In genomic region chr19:17757125-17757524, GRCh38 we compare ENCODE assay signal across 9 cellular contexts. TPM values are rescaled to one million over a fixed set of nuclear protein-coding genes. Genes with fewer than 3 reads are reported as not detected.
DNase-seq lines count a peak whose midpoint lies in the region; ATAC-seq and TF ChIP-seq lines count a peak whose summit lies in the region.
"Had no signal": no experiment of that assay in that cellular context is flagged by ENCODE, and none has a peak within 500 bp of the region (broad histone marks: within the 10 kb centered on the region; RNA-seq: fewer than 3 reads in every experiment).

No MANE protein-coding gene starts in this region.

- no peak overlapping the region for H3K27ac Mint-ChIP-seq in CD4-positive, alpha-beta T cell

- H3K27ac ChIP-seq in body of pancreas = peak overlapping the region in 3 of 4 donors; percentile 26 to 43 (median 41)
- no peak overlapping the region for H3K27ac ChIP-seq in CD4-positive, alpha-beta T cell (ENCODE audit: low read depth, low read length)

- peaks cover 24% of the 10 kb centered on the region for H3K4me1 Mint-ChIP-seq in CD4-positive, alpha-beta T cell (ENCODE audit: low read depth)

- H3K4me3 ChIP-seq in body of pancreas = no peak overlapping the region

- H3K4me3 Mint-ChIP-seq in CD4-positive, alpha-beta T cell = no peak overlapping the region
- H3K4me3 Mint-ChIP-seq: CD4-positive, alpha-beta memory T cell had no signal

- POLR2A ChIA-PET in CD4-positive, alpha-beta T cell (lab: Charles Lee) = interaction anchor here (0.7 to 3.3 kb wide), 3 partner anchors 9 to 102 kb away, joined by 3 to 12 read pairs (median 4); partner anchors contain the start of gene RPL18A

- WGBS in body of pancreas, 2 donors = 29 to 38% methylated on average over 8 of the region's 9 CpGs

- H3K9me3 ChIP-seq in body of pancreas = no peaks in the 10 kb centered on the region
- H3K9me3 ChIP-seq in CD4-positive, alpha-beta T cell (ENCODE audit: control insufficient read depth, low read length) = no peaks in the 10 kb centered on the region

- ATAC-seq in body of pancreas = peak; percentile 80
- peak; percentile 86 for ATAC-seq in left lobe of liver
- no peak for ATAC-seq in CD4-positive, alpha-beta T cell (ENCODE audit: poor library complexity)
- ATAC-seq in activated CD4-positive, CD25-positive, alpha-beta regulatory T cell treated with anti-CD3 and anti-CD28 coated beads, Interleukin-2, amount 50 U/mL, for 24 hours = no peak

- H3K36me3 Mint-ChIP-seq in CD4-positive, alpha-beta T cell (ENCODE audit: low read depth) = peaks cover 73% of the 10 kb centered on the region

- no peak for TF ChIP-seq POLR2A in body of pancreas (IDR thresholded peaks at IDR 0.05)

- H3K36me3 ChIP-seq in body of pancreas (replicated peaks in 1 of 2; ENCODE audit: insufficient read depth in 1 of 2, low read depth in 2 of 2) = no peaks in the 10 kb centered on the region

- in situ Hi-C loops in ACHN (cut with HindIII; ENCODE audit: low pct_ligation_motif_present, low pct_unique_long_range_greater_than_20kb, low sequenced_read_pairs) = no loop called here

- H3K27me3 ChIP-seq in body of pancreas = no peaks in the 10 kb centered on the region
- no peaks in the 10 kb centered on the region for H3K27me3 ChIP-seq in CD4-positive, alpha-beta T cell (ENCODE audit: control insufficient read depth, insufficient read depth, low read length)

- DNase-seq in ACHN = peak; percentile 66
- DNase-seq in LoVo (ENCODE audit: low spot score) = peak; percentile 26
- DNase-seq in body of pancreas = peak; percentile 63 to 84 (median 72)
- DNase-seq in left lobe of liver (ENCODE audit: low spot score) = peak; percentile 73
- no peak for DNase-seq in CD4-positive, alpha-beta T cell
- no peak for DNase-seq in cortex of kidney (lab: John Stamatoyannopoulos, UW)
- no peak for DNase-seq in mesenteric fat pad (ENCODE audit: low spot score)
- DNase-seq: CD4-positive, alpha-beta memory T cell had no signal

- H3K4me1 ChIP-seq in body of pancreas = peaks cover 8% of the 10 kb centered on the region

- no peak for TF ChIP-seq CTCF in body of pancreas (IDR thresholded peaks at IDR 0.05)
- no peak for TF ChIP-seq CTCF in CD4-positive, alpha-beta T cell (IDR thresholded peaks at IDR 0.05)

- H3K9me3 Mint-ChIP-seq in CD4-positive, alpha-beta T cell = no peaks in the 10 kb centered on the region
- H3K9me3 Mint-ChIP-seq: CD4-positive, alpha-beta memory T cell had no signal

- CTCF ChIA-PET in CD4-positive, alpha-beta T cell (lab: Charles Lee) = no interaction called here

- H3K27me3 Mint-ChIP-seq in CD4-positive, alpha-beta T cell = no peaks in the 10 kb centered on the region
- H3K27me3 Mint-ChIP-seq: CD4-positive, alpha-beta memory T cell had no signal

- intact Hi-C loops in body of pancreas (cut with DNase I) = no loop called here
- intact Hi-C loops in CD4-positive, alpha-beta T cell (cut with DNase I, micrococcal nuclease) = no loop called here

RNA-seq across cellular contexts. Expression of gene FCHO1, which starts 5.8 kb away (rescaled TPM):
- 1 to 10 TPM in 1 of 2 donors, not detected in 1; 1.6 TPM for total RNA-seq in body of pancreas
- total RNA-seq in left lobe of liver = 1.7 TPM
- total RNA-seq in CD4-positive, alpha-beta T cell = 10 to 100 TPM; 40.7 to 43.1 TPM
- 2.6 TPM for total RNA-seq in mesenteric fat pad

RNA-seq across cellular contexts. Expression of gene B3GNT3, which starts 37.8 kb away (rescaled TPM):
- 1 to 10 TPM; 2.0 to 6.0 TPM for total RNA-seq in body of pancreas
- 1.2 TPM for total RNA-seq in left lobe of liver
- total RNA-seq in CD4-positive, alpha-beta T cell = under 1 TPM; 0.39 to 0.52 TPM
- 0.32 TPM for total RNA-seq in mesenteric fat pad
- total RNA-seq: CD4-positive, alpha-beta memory T cell had no signal

RNA-seq across cellular contexts. Expression of gene MAP1S, which starts 37.8 kb away (rescaled TPM):
- total RNA-seq in body of pancreas = 10 to 100 TPM; 37.1 to 53.4 TPM
- 14.3 TPM for total RNA-seq in left lobe of liver
- total RNA-seq in CD4-positive, alpha-beta T cell = 10 to 100 TPM; 18.1 to 21.4 TPM
- 71.1 TPM for total RNA-seq in mesenteric fat pad

Comparison
In these comparisons a context has a peak if more than half of its experiments do, and no peak if none do; other contexts are left out.
1. DNase-seq: peak in ACHN (single experiment), LoVo (single experiment), body of pancreas (4 of 4) and left lobe of liver (single experiment); none in CD4-positive, alpha-beta T cell (0 of 10), cortex of kidney (single experiment) and mesenteric fat pad (single experiment).
2. ATAC-seq: peak in body of pancreas (single experiment) and left lobe of liver (single experiment); none in CD4-positive, alpha-beta T cell (single experiment) and activated CD4-positive, CD25-positive, alpha-beta regulatory T cell treated with anti-CD3 and anti-CD28 coated beads, Interleukin-2, amount 50 U/mL, for 24 hours (0 of 2).
3. RNA of gene FCHO1, which starts 5.8 kb away (total RNA-seq): 40.7 to 43.1 TPM in CD4-positive, alpha-beta T cell; 2.6 TPM in mesenteric fat pad (single experiment), 1.7 TPM in left lobe of liver (single experiment) and 1.6 TPM in body of pancreas; every median in the first group is over 10 times any median in the second.